1 cellular context compared by ENCODE assay signal in genomic region chrX:131704136-131704695, GRCh38.
TF ChIP-seq lines count a peak whose summit lies in the region.

No MANE protein-coding gene starts in this region.

TF ChIP-seq in HEK293, 187 proteins besides CTCF, POLR2A, EP300 and RAD21 (continued from another document):
- peak; percentile 99 for TF ChIP-seq ZNF654 (tag by site-specific recombination; IDR thresholded peaks at IDR 0.05; ENCODE audit: low read depth)
- no peak for TF ChIP-seq ZBTB7A (tag by site-specific recombination; IDR thresholded peaks at IDR 0.05; ENCODE audit: low read depth)
- peak; percentile 46; the same call in 1 of the 2 replicates for TF ChIP-seq ZNF629 (tag by site-specific recombination; IDR thresholded peaks at IDR 0.05)
- TF ChIP-seq SP2 (tag by site-specific recombination; IDR thresholded peaks at IDR 0.05): 0 out of 2 replicates have a peak, but pooled peaks have one; percentile 16
- peak; percentile 37 for TF ChIP-seq ZXDB (tag by site-specific recombination; IDR thresholded peaks at IDR 0.05)
- peak; percentile 15; the same call in 1 of the 2 replicates for TF ChIP-seq ZNF76 (tag by site-specific recombination; IDR thresholded peaks at IDR 0.05; ENCODE audit: borderline replicate concordance, low read depth)
- TF ChIP-seq, protein P1, sequence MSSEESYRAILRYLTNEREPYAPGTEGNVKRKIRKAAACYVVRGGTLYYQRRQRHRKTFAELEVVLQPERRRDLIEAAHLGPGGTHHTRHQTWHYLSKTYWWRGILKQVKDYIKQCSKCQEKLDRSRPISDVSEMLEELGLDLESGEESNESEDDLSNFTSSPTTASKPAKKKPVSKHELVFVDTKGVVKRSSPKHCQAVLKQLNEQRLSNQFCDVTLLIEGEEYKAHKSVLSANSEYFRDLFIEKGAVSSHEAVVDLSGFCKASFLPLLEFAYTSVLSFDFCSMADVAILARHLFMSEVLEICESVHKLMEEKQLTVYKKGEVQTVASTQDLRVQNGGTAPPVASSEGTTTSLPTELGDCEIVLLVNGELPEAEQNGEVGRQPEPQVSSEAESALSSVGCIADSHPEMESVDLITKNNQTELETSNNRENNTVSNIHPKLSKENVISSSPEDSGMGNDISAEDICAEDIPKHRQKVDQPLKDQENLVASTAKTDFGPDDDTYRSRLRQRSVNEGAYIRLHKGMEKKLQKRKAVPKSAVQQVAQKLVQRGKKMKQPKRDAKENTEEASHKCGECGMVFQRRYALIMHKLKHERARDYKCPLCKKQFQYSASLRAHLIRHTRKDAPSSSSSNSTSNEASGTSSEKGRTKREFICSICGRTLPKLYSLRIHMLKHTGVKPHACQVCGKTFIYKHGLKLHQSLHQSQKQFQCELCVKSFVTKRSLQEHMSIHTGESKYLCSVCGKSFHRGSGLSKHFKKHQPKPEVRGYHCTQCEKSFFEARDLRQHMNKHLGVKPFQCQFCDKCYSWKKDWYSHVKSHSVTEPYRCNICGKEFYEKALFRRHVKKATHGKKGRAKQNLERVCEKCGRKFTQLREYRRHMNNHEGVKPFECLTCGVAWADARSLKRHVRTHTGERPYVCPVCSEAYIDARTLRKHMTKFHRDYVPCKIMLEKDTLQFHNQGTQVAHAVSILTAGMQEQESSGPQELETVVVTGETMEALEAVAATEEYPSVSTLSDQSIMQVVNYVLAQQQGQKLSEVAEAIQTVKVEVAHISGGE (tag by site-specific recombination; conservative IDR thresholded peaks at IDR 0.05; ENCODE audit: low read depth): 0 out of 2 replicates have a peak, but pooled peaks have one; percentile 7
- peak; percentile 80 for TF ChIP-seq YY1 (tag by site-specific recombination; IDR thresholded peaks at IDR 0.05)
- TF ChIP-seq ZSCAN18 (tag by site-specific recombination; IDR thresholded peaks at IDR 0.05): 0 out of 2 replicates have a peak, but pooled peaks have one; percentile 28
